Comparison of ENCODE assay signal across 12 cellular contexts in genomic region chr16:100989-101388, GRCh38.
"Had no signal": no experiment of that assay in that cellular context is flagged by ENCODE, and none has a peak within 500 bp of the region (broad histone marks: within the 10 kb centered on the region; RNA-seq: fewer than 3 reads in every experiment).

No MANE protein-coding gene starts in this region.

- H3K9me3 ChIP-seq: left lung, SJSA1 had no signal

- H3K27ac ChIP-seq: left lung, SJSA1 had no signal

- ATAC-seq: activated CD4-positive, CD25-positive, alpha-beta regulatory T cell treated with anti-CD3 and anti-CD28 coated beads, Interleukin-2, amount 50 U/mL, for 24 hours; activated CD8-positive, alpha-beta memory T cell treated with anti-CD3 and anti-CD28 coated beads, Interleukin-2, amount 10 ng/mL, durations not matched to agents 7 days and 5 days; left lung; stimulated activated naive B cell treated with anti-CD40 and anti-IgM and Interleukin-4, amounts not matched to agents 10 μg/mL and 1 μg/mL and 100 μg/mL, for 72 hours had no signal

- H3K27me3 ChIP-seq: left lung, SJSA1 had no signal

- DNase-seq: activated CD8-positive, alpha-beta memory T cell treated with anti-CD3 and anti-CD28 coated beads, Interleukin-2, amount 10 ng/mL, durations not matched to agents 7 days and 5 days; activated gamma-delta T cell; activated T-cell treated with anti-CD3 and anti-CD28 coated beads, Interleukin-2, amount 50 U/mL, for 24 hours; amygdala; immature natural killer cell; left lung; posterior cingulate gyrus; stimulated activated CD4-positive, alpha-beta T cell treated with anti-CD3 and anti-CD28 coated beads, Interleukin-2, amount 100 ng/mL, for 24 hours; stimulated activated naive B cell treated with anti-CD40 and anti-IgM and Interleukin-4, amounts not matched to agents 10 μg/mL and 1 μg/mL and 100 μg/mL, for 72 hours; SW 1271 had no signal

- H3K4me3 ChIP-seq: left lung, SJSA1 had no signal
